ENCODE assay signal across 2 cellular contexts in genomic region chr2:43725711-43726246, GRCh38.
A peak's percentile ranks its signal among the peaks of the same experiment; 100 is the strongest.
TF ChIP-seq lines count a peak whose summit lies in the region.

No MANE protein-coding gene starts in this region.

TF ChIP-seq in HEK293, 187 proteins besides CTCF, POLR2A, EP300 and RAD21:
- TF ChIP-seq ATF2 (tag by site-specific recombination; IDR thresholded peaks at IDR 0.05; ENCODE audit: low read depth), result no peak
- no peak for TF ChIP-seq ZNF664 (tag by site-specific recombination; IDR thresholded peaks at IDR 0.05)
- TF ChIP-seq ZEB2 (tag by site-specific recombination; IDR thresholded peaks at IDR 0.05), result no peak
- no peak for TF ChIP-seq ZFP3 (tag by site-specific recombination; IDR thresholded peaks at IDR 0.05; ENCODE audit: low read depth)
- no peak for TF ChIP-seq ZBTB1 (tag by site-specific recombination; IDR thresholded peaks at IDR 0.05)
- TF ChIP-seq, protein P1, sequence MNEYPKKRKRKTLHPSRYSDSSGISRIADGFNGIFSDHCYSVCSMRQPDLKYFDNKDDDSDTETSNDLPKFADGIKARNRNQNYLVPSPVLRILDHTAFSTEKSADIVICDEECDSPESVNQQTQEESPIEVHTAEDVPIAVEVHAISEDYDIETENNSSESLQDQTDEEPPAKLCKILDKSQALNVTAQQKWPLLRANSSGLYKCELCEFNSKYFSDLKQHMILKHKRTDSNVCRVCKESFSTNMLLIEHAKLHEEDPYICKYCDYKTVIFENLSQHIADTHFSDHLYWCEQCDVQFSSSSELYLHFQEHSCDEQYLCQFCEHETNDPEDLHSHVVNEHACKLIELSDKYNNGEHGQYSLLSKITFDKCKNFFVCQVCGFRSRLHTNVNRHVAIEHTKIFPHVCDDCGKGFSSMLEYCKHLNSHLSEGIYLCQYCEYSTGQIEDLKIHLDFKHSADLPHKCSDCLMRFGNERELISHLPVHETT (tag by site-specific recombination; IDR thresholded peaks at IDR 0.05), result no peak
- TF ChIP-seq GLIS1 (tag by site-specific recombination; IDR thresholded peaks at IDR 0.05), result no peak
- no peak for TF ChIP-seq HIC1 (tag by site-specific recombination; IDR thresholded peaks at IDR 0.05)
- TF ChIP-seq ZNF121 (tag by site-specific recombination; IDR thresholded peaks at IDR 0.05), result peak; percentile 36; the same call in 1 of the 2 replicates

TF ChIP-seq in K562, 482 proteins besides CTCF, POLR2A, EP300 and RAD21 (continued from another document):
- TF ChIP-seq, protein P2, sequence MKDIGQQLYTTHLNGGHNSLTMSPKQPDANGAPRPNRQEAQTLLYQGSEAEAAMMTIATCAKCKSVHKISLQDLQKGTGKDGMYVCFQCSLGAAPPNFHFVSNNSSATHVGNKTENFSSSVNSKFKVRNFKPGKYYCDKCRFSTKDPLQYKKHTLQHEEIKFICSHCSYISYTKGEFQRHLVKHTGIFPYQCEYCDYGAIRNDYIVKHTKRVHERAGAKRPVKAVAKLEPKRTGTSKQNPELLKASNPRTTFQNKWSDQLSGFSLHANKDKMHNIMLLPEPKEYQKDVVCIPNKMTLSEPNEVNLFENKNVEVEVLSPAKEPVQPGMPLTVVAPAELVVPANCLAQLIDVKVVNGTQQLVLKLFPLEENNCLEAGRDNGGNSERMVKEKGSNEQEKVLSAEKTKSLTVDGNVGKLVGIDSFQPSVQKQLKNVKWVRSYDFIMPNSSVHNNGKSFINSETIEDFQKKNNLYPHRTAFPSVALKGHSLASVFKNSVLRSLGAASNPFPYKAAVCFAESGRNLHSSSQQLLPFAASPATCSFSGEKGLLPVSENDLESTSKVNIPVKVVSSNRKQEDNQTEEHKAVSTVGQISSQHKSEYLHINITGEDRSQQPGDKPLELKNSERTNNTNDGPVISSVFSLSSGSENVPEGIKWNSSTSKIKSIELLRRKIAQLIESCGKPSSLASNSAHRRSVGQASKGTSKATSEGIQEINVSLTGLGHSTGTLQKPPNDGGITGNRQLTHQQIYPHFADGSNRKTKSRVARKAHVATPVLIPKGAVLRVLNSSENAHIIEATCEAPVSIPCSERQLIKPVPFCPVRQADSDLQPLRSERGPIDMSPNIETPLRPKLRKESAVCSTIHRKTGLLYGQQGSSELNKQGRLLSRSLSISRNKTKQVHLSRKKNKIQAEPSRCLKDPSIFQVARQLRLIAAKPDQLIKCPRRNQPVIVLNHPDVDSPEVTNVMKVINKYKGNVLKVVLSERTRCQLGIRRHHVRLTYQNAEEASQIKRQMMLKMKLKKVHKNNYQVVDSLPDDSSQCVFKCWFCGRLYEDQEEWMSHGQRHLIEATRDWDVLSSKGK (CRISPR knock-in tag; IDR thresholded peaks at IDR 0.05), result no peak
- TF ChIP-seq SMAD3 (CRISPR knock-in tag; conservative IDR thresholded peaks at IDR 0.05) (no peak), ZNF512 (tag; IDR thresholded peaks at IDR 0.05) (0 out of 2 replicates have a peak, but pooled peaks have one; percentile 10), HDAC2 (IDR thresholded peaks at IDR 0.05) (no peak), CEBPB (tag; IDR thresholded peaks at IDR 0.05) (peak; percentile 63), RBM25 (IDR thresholded peaks at IDR 0.05; ENCODE audit: low read depth, low read length, severe bottlenecking) (peak; percentile 69), BCOR (IDR thresholded peaks at IDR 0.05) (peak; percentile 77), CEBPG (CRISPR knock-in tag; IDR thresholded peaks at IDR 0.05) (no peak), CEBPG (tag; conservative IDR thresholded peaks at IDR 0.05 in 1 of 2, IDR thresholded peaks at IDR 0.05 in 1 of 2) (0 out of 4 replicates have a peak, but pooled peaks of 1 of the 2 experiments have one; percentile 19), ZNF121 (CRISPR knock-in tag; conservative IDR thresholded peaks at IDR 0.05) (peak; percentile 99), SMAD2 (IDR thresholded peaks at IDR 0.05; ENCODE audit: low read depth, low read length) (no peak)
- TF ChIP-seq, protein P3, sequence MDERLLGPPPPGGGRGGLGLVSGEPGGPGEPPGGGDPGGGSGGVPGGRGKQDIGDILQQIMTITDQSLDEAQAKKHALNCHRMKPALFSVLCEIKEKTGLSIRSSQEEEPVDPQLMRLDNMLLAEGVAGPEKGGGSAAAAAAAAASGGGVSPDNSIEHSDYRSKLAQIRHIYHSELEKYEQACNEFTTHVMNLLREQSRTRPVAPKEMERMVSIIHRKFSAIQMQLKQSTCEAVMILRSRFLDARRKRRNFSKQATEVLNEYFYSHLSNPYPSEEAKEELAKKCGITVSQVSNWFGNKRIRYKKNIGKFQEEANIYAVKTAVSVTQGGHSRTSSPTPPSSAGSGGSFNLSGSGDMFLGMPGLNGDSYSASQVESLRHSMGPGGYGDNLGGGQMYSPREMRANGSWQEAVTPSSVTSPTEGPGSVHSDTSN (CRISPR knock-in tag; IDR thresholded peaks at IDR 0.05; ENCODE audit: low read depth), result no peak
- TF ChIP-seq, protein P3 (tag; conservative IDR thresholded peaks at IDR 0.05; ENCODE audit: low read depth), result no peak
